ENCODE assay signal across 8 cellular contexts in genomic region chr6:52537001-52537753, GRCh38. TPM values are rescaled to one million over a fixed set of nuclear protein-coding genes. Genes with fewer than 3 reads are reported as not detected.
DNase-seq lines count a peak whose midpoint lies in the region; ATAC-seq, FAIRE-seq and TF ChIP-seq lines count a peak whose summit lies in the region.

No MANE protein-coding gene starts in this region.

- H3K36me3 ChIP-seq in spleen: peaks cover 0 to 32% (median 12%) of the 10 kb centered on the region in 6 donors
- H3K36me3 ChIP-seq in kidney (ENCODE audit: control insufficient read depth in 1 of 2, insufficient read depth in 2 of 2, low read length in 2 of 2): peaks cover 2 to 4% of the 10 kb centered on the region in 2 donors
- peaks cover 0 to 4% of the 10 kb centered on the region in 2 donors for H3K36me3 ChIP-seq in thyroid gland

- intact Hi-C loops in spleen (cut with DNase I; ENCODE audit: low total_unique reads) (no loop called here), kidney (cut with DNase I) (no loop called here), thyroid gland (cut with DNase I) (no loop called here)

- H3K4me1 ChIP-seq in spleen (peaks cover 6 to 76% (median 31%) of the 10 kb centered on the region in 6 donors), kidney (ENCODE audit: control insufficient read depth in 1 of 2, insufficient read depth in 1 of 2, low read depth in 1 of 2, low read length in 2 of 2) (peaks cover 0 to 5% of the 10 kb centered on the region in 2 donors), thyroid gland (peaks cover 0 to 20% of the 10 kb centered on the region in 2 donors)

- H3K4me3 ChIP-seq in spleen (no peak overlapping the region), kidney (ENCODE audit: low read length in 2 of 2) (no peak overlapping the region), thyroid gland (replicated peaks in 1 of 3) (no peak overlapping the region)

- H3K9me3 Mint-ChIP-seq in T-helper 1 cell treated with Interleukin-12 subunit alpha and Interleukin-12 subunit beta and Interleukin-4 antibody, amounts not matched to agents 30 μg/mL and 1 μg/mL, for 36 hours: no peaks in the 10 kb centered on the region
- no peaks in the 10 kb centered on the region for H3K9me3 Mint-ChIP-seq in T-helper 2 cell treated with Interferon-gamma antibody and Interleukin-4, amounts not matched to agents 5 μg/mL and 100 μg/mL, for 36 hours

- TF ChIP-seq CTCF in spleen (IDR thresholded peaks at IDR 0.05 in 8 of 11, conservative IDR thresholded peaks at IDR 0.05 in 3 of 11) (no peak), kidney (IDR thresholded peaks at IDR 0.05; ENCODE audit: borderline replicate concordance, extremely low read depth, insufficient read depth) (no peak), thyroid gland (IDR thresholded peaks at IDR 0.05) (no peak)

- no peak for DNase-seq in T-helper 1 cell
- DNase-seq in T-helper 2 cell treated with Interferon-gamma antibody and Interleukin-4, amounts not matched to agents 5 μg/mL and 100 μg/mL, for 36 hours (ENCODE audit: low spot score): peak; percentile 46
- no peak for DNase-seq in spleen
- no peak for DNase-seq in kidney
- DNase-seq in NCI-H1092 (lab: John Stamatoyannopoulos, UW): no peak
- DNase-seq in thyroid gland: no peak

- FAIRE-seq in kidney (lab: Jason Lieb, UNC): no peak

- H3K4me3 Mint-ChIP-seq in T-helper 1 cell treated with Interleukin-12 subunit alpha and Interleukin-12 subunit beta and Interleukin-4 antibody, amounts not matched to agents 30 μg/mL and 1 μg/mL, for 36 hours: peak overlapping the region; percentile 4
- H3K4me3 Mint-ChIP-seq in T-helper 2 cell treated with Interferon-gamma antibody and Interleukin-4, amounts not matched to agents 5 μg/mL and 100 μg/mL, for 36 hours: peak overlapping the region; percentile 38

- peaks cover 45% of the 10 kb centered on the region for H3K4me1 Mint-ChIP-seq in T-helper 1 cell treated with Interleukin-12 subunit alpha and Interleukin-12 subunit beta and Interleukin-4 antibody, amounts not matched to agents 30 μg/mL and 1 μg/mL, for 36 hours (ENCODE audit: low read depth)
- peaks cover 57% of the 10 kb centered on the region for H3K4me1 Mint-ChIP-seq in T-helper 2 cell treated with Interferon-gamma antibody and Interleukin-4, amounts not matched to agents 5 μg/mL and 100 μg/mL, for 36 hours (ENCODE audit: low read depth)

- peak; percentile 62 for ATAC-seq in HG02885 (IDR thresholded peaks at IDR 0.05; ENCODE audit: poor library complexity, unreplicated experiment)

- H3K27ac Mint-ChIP-seq in T-helper 1 cell treated with Interleukin-12 subunit alpha and Interleukin-12 subunit beta and Interleukin-4 antibody, amounts not matched to agents 30 μg/mL and 1 μg/mL, for 36 hours: peak overlapping the region; percentile 20
- peak overlapping the region; percentile 67 for H3K27ac Mint-ChIP-seq in T-helper 2 cell treated with Interferon-gamma antibody and Interleukin-4, amounts not matched to agents 5 μg/mL and 100 μg/mL, for 36 hours

- TF ChIP-seq POLR2A in spleen (IDR thresholded peaks at IDR 0.05) (no peak), thyroid gland (IDR thresholded peaks at IDR 0.05) (no peak)

- no peaks in the 10 kb centered on the region for H3K27me3 ChIP-seq in spleen (replicated peaks in 1 of 7)
- no peaks in the 10 kb centered on the region for H3K27me3 ChIP-seq in thyroid gland

- H3K27me3 Mint-ChIP-seq in T-helper 1 cell treated with Interleukin-12 subunit alpha and Interleukin-12 subunit beta and Interleukin-4 antibody, amounts not matched to agents 30 μg/mL and 1 μg/mL, for 36 hours (ENCODE audit: low read depth): no peaks in the 10 kb centered on the region
- H3K27me3 Mint-ChIP-seq in T-helper 2 cell treated with Interferon-gamma antibody and Interleukin-4, amounts not matched to agents 5 μg/mL and 100 μg/mL, for 36 hours (ENCODE audit: low read depth): no peaks in the 10 kb centered on the region

- peak overlapping the region in 6 of 8 donors; percentile 5 to 73 (median 52) for H3K27ac ChIP-seq in spleen
- no peak overlapping the region for H3K27ac ChIP-seq in kidney (ENCODE audit: low read depth in 2 of 2, low read length in 2 of 2)
- H3K27ac ChIP-seq in thyroid gland: no peak overlapping the region

- H3K9ac ChIP-seq in kidney (ENCODE audit: low read length in 2 of 2): no peak overlapping the region

- 46 to 55% (median 50%) methylated on average over 8 of the region's 8 CpGs for WGBS in spleen, 5 donors
- WGBS in thyroid gland, 2 donors: 78 to 82% methylated on average over 8 of the region's 8 CpGs

- H3K9me3 ChIP-seq in spleen: no peaks in the 10 kb centered on the region
- no peaks in the 10 kb centered on the region for H3K9me3 ChIP-seq in kidney (ENCODE audit: control insufficient read depth in 1 of 2, low read length in 2 of 2)
- no peaks in the 10 kb centered on the region for H3K9me3 ChIP-seq in thyroid gland

- H3K36me3 Mint-ChIP-seq in T-helper 1 cell treated with Interleukin-12 subunit alpha and Interleukin-12 subunit beta and Interleukin-4 antibody, amounts not matched to agents 30 μg/mL and 1 μg/mL, for 36 hours (ENCODE audit: low read depth): peaks cover 2% of the 10 kb centered on the region
- H3K36me3 Mint-ChIP-seq in T-helper 2 cell treated with Interferon-gamma antibody and Interleukin-4, amounts not matched to agents 5 μg/mL and 100 μg/mL, for 36 hours (ENCODE audit: low read depth): peaks cover 12% of the 10 kb centered on the region

RNA-seq across cellular contexts. Expression of gene TRAM2, which starts 39.7 kb away (rescaled TPM):
- total RNA-seq in spleen (10 to 100 TPM; 26.7 to 47.7 (median 40.1) TPM), kidney (20.7 TPM), thyroid gland (10 to 100 TPM; 16.5 to 21.8 (median 19.7) TPM)
- polyA plus RNA-seq in spleen (1 to 10 TPM; 1.8 to 4.8 (median 2.2) TPM), kidney (ENCODE audit: insufficient read depth, low read depth, low replicate concordance) (4.5 TPM)

Comparison
In these comparisons a context has a peak if more than half of its experiments do, and no peak if none do; other contexts are left out.
1. H3K27ac ChIP-seq: peak in spleen (6 of 8); none in kidney (0 of 2) and thyroid gland (0 of 3).